Comparison of ENCODE assay signal across 14 cellular contexts in the genomic region with DNA sequence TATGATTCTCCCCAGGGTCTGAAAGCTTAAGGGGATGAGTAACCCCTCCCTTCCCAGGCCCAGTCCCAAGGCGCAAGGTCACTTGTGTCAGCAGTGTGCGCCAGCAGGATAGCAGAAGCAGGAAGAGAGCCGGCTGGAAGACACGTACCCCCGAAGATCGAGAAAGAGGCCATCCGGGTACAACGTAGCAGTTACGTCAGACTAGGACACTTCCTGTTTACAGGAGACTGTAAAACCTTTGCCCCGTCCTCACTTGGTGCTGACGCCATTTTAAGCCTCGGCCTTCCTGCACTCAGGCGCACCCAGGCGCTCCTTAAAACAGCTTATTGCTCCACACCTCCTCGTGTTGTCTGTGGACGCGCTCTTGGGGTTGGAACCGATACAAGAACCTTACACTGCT. TPM values are rescaled to one million over a fixed set of nuclear protein-coding genes. Genes with fewer than 3 reads are reported as not detected.
DNase-seq lines count a peak whose midpoint lies in the region; ATAC-seq and TF ChIP-seq lines count a peak whose summit lies in the region.
"Had no signal": no experiment of that assay in that cellular context is flagged by ENCODE, and none has a peak within 500 bp of the region (broad histone marks: within the 10 kb centered on the region; RNA-seq: fewer than 3 reads in every experiment).

No MANE protein-coding gene starts in this region.

- intact Hi-C loops in mammary epithelial cell (cut with micrococcal nuclease) = no loop called here
- intact Hi-C loops in MCF 10A (cut with micrococcal nuclease) = no loop called here

- H4K20me1 ChIP-seq in mammary epithelial cell (ENCODE audit: insufficient read depth, low read length) = no peaks in the 10 kb centered on the region

- no peak overlapping the region for H2AK5ac ChIP-seq in neuronal stem cell (ENCODE audit: low read depth, low read length)

- dilution Hi-C loops in mammary epithelial cell (cut with HindIII; ENCODE audit: low sequenced_read_pairs) = no loop called here

- whole genome bisulfite sequencing in mammary epithelial cell (ENCODE audit: low coverage, missing lambda C conversion rate) = 97% methylated on average over 17 of the region's 18 CpGs
- WGBS in neuronal stem cell (ENCODE audit: extremely low coverage in 2 of 2, insufficient read length in 2 of 2, insufficient replicate concordance in 1 of 2), 2 donors = no CpG with 5 or more reads among the region's 18 CpGs

- H3K4me3 Mint-ChIP-seq in MCF 10A (ENCODE audit: unreplicated experiment) = no peak overlapping the region
- H3K4me3 Mint-ChIP-seq: CD4-positive, alpha-beta T cell had no signal

- H3K4me1 Mint-ChIP-seq in MCF 10A (ENCODE audit: insufficient read depth, unreplicated experiment) = peaks cover 7% of the 10 kb centered on the region

- H3K4me1 ChIP-seq in mammary epithelial cell (ENCODE audit: insufficient read depth, low read length) (peaks cover 50% of the 10 kb centered on the region), neuronal stem cell (ENCODE audit: control insufficient read depth in 2 of 2, insufficient read depth in 1 of 2, low read depth in 1 of 2, low read length in 2 of 2) (peaks cover 2 to 7% of the 10 kb centered on the region in 2 donors)
- H3K4me1 ChIP-seq: A549 had no signal

- no peaks in the 10 kb centered on the region for H3K79me2 ChIP-seq in mammary epithelial cell (ENCODE audit: insufficient read depth, low read length)

- CTCF ChIA-PET in mammary epithelial cell (lab: Charles Lee; ENCODE audit: low non-redundant PET) (no interaction called here), MCF 10A (lab: Yijun Ruan, JAX) (no interaction called here), GM10248 (lab: Yijun Ruan, JAX) (interaction anchor here (1.1 kb wide), 1 partner anchor 33 kb away, joined by 3 read pairs; no protein-coding TSS in a partner anchor)

- H3K79me1 ChIP-seq in neuronal stem cell (ENCODE audit: low read depth, low read length) = no peaks in the 10 kb centered on the region

- H2BK12ac ChIP-seq in neuronal stem cell (ENCODE audit: low read length) = no peak overlapping the region

- no peak overlapping the region for H4K91ac ChIP-seq in neuronal stem cell (ENCODE audit: low read depth, low read length, poor library complexity)

- no peak overlapping the region for H2AFZ ChIP-seq in mammary epithelial cell (ENCODE audit: low read depth, low read length)
- peak overlapping the region; percentile 5 for H2AFZ ChIP-seq in neuronal stem cell (ENCODE audit: low read length)

- H3K4ac ChIP-seq in neuronal stem cell (ENCODE audit: low read length) = no peak overlapping the region

- no peak overlapping the region for H3K27ac Mint-ChIP-seq in MCF 10A (ENCODE audit: low read depth, unreplicated experiment)
- H3K27ac Mint-ChIP-seq: CD4-positive, alpha-beta T cell had no signal

- H3K27me3 Mint-ChIP-seq in MCF 10A (ENCODE audit: insufficient read depth, unreplicated experiment) = no peaks in the 10 kb centered on the region
- H3K27me3 Mint-ChIP-seq: CD4-positive, alpha-beta T cell had no signal

- no peaks in the 10 kb centered on the region for H3K9me3 ChIP-seq in mammary epithelial cell (replicated peaks; ENCODE audit: insufficient read depth, low read length)
- H3K9me3 ChIP-seq in neuronal stem cell (replicated peaks in 1 of 2; ENCODE audit: control insufficient read depth in 2 of 2, insufficient read depth in 1 of 2, low read depth in 1 of 2, low read length in 2 of 2) = peaks cover 0 to 3% of the 10 kb centered on the region in 2 donors
- H3K9me3 ChIP-seq: A549 had no signal

- H3K14ac ChIP-seq in neuronal stem cell (ENCODE audit: low read length) = no peak overlapping the region

- no peak overlapping the region for H2BK15ac ChIP-seq in neuronal stem cell (ENCODE audit: low read length)

- H3K27me3 ChIP-seq in mammary epithelial cell (ENCODE audit: insufficient read depth, low read length) (no peaks in the 10 kb centered on the region), neuronal stem cell (ENCODE audit: control insufficient read depth in 3 of 3, insufficient read depth in 3 of 3, low read depth in 1 of 3, low read length in 3 of 3) (no peaks in the 10 kb centered on the region)

- H3K27ac ChIP-seq in mammary epithelial cell (ENCODE audit: insufficient read depth, low read depth, low read length) (peak overlapping the region; percentile 59), neuronal stem cell (replicated peaks; ENCODE audit: low read length) (no peak overlapping the region)
- H3K27ac ChIP-seq: 22Rv1, A549, C4-2B had no signal

- peaks cover 11% of the 10 kb centered on the region for H3K9me3 Mint-ChIP-seq in MCF 10A (ENCODE audit: unreplicated experiment)
- H3K9me3 Mint-ChIP-seq: CD4-positive, alpha-beta T cell had no signal

- DNase-seq in mammary epithelial cell (no peak), MCF 10A (ENCODE audit: unreplicated experiment) (no peak), neuronal stem cell (ENCODE audit: low spot score) (no peak), GM10248 (ENCODE audit: extremely low spot score) (no peak)
- DNase-seq: AML-193; Caco-2; CD4-positive, alpha-beta T cell; HCEC 1CT had no signal

- no peak overlapping the region for H3K4me2 ChIP-seq in mammary epithelial cell (ENCODE audit: insufficient read depth, low read depth, low read length)
- no peak overlapping the region for H3K4me2 ChIP-seq in neuronal stem cell (ENCODE audit: insufficient read depth, low read length, poor library complexity, severe bottlenecking)
- H3K4me2 ChIP-seq: A549 had no signal

- no peak overlapping the region for H2BK5ac ChIP-seq in neuronal stem cell (ENCODE audit: low read length)

- no peaks in the 10 kb centered on the region for H3K36me3 Mint-ChIP-seq in MCF 10A (ENCODE audit: insufficient read depth, unreplicated experiment)

- H4K8ac ChIP-seq in neuronal stem cell (ENCODE audit: low read depth, low read length) = no peak overlapping the region

- no peaks in the 10 kb centered on the region for H3K36me3 ChIP-seq in mammary epithelial cell (ENCODE audit: insufficient read depth, low read length)
- H3K36me3 ChIP-seq in neuronal stem cell (replicated peaks in 1 of 2; ENCODE audit: control insufficient read depth in 2 of 2, insufficient read depth in 2 of 2, low read length in 2 of 2) = no peaks in the 10 kb centered on the region

- H3K18ac ChIP-seq in neuronal stem cell (ENCODE audit: low read length) = no peak overlapping the region

- H3K4me3 ChIP-seq in mammary epithelial cell (replicated peaks in 1 of 3; ENCODE audit: insufficient read depth in 1 of 3, low read depth in 2 of 3, low read length in 3 of 3) = no peak overlapping the region
- H3K4me3 ChIP-seq in neuronal stem cell (ENCODE audit: low read length in 2 of 2) = no peak overlapping the region
- H3K4me3 ChIP-seq: A549 had no signal

- TF ChIP-seq CTCF in mammary epithelial cell (conservative IDR thresholded peaks at IDR 0.05 in 1 of 2, IDR thresholded peaks at IDR 0.05 in 1 of 2; ENCODE audit: extremely low read depth in 1 of 2, insufficient read depth in 1 of 2, low read depth in 1 of 2, low read length in 2 of 2) = no peak
- TF ChIP-seq CTCF in MCF 10A (IDR thresholded peaks at IDR 0.05; ENCODE audit: unreplicated experiment) = no peak
- TF ChIP-seq CTCF in GM10248 (IDR thresholded peaks at IDR 0.05; ENCODE audit: control extremely low read depth, extremely low read depth, low read depth, missing control alignments) = no peak

- no peak overlapping the region for H2BK120ac ChIP-seq in neuronal stem cell (ENCODE audit: low read depth, low read length)

- H3K9ac ChIP-seq in mammary epithelial cell (ENCODE audit: insufficient read depth, low read length) (no peak overlapping the region), neuronal stem cell (ENCODE audit: low read depth, low read length, poor library complexity) (no peak overlapping the region)

- ATAC-seq in GM19351 (IDR thresholded peaks at IDR 0.05; ENCODE audit: unreplicated experiment) = no peak
- ATAC-seq: A549 had no signal

- in situ Hi-C loops in mammary epithelial cell (cut with MboI; ENCODE audit: low sequenced_read_pairs in 2 of 2) = no loop called here

- no TSS peak for BruUV-seq in mammary epithelial cell (replicated peaks; lab: Mats Ljungman, UMichigan)
- BruUV-seq in MCF 10A (replicated peaks; lab: Mats Ljungman, UMichigan) = no TSS peak

- H3K23ac ChIP-seq in neuronal stem cell (ENCODE audit: low read depth, low read length, poor library complexity) = no peak overlapping the region

- POLR2A ChIA-PET in MCF 10A (lab: Yijun Ruan, JAX) = no interaction called here
- POLR2A ChIA-PET in GM10248 (lab: Yijun Ruan, JAX) = no interaction called here

RNA-seq across cellular contexts. Expression of a gene that starts 6.5 kb away (rescaled TPM):
- total RNA-seq in mammary epithelial cell (not detected), MCF 10A (2022) (not detected in 2 replicates)
- not detected for polyA plus RNA-seq in mammary epithelial cell
- not detected for polyA minus RNA-seq in mammary epithelial cell
- not detected for polyA plus RNA-seq in neuronal stem cell (2013, experiment 1 of 2)
- not detected for polyA plus RNA-seq in neuronal stem cell (2013, experiment 2 of 2)
- total RNA-seq: Caco-2; CD4-positive, alpha-beta T cell; HT-29 had no signal
- polyA plus RNA-seq: A549, BJ had no signal

RNA-seq across cellular contexts. Expression of a gene that starts 9.8 kb away (rescaled TPM):
- total RNA-seq in mammary epithelial cell (under 1 TPM in 1 of 2 donors, not detected in 1; 0.52 TPM), MCF 10A (2022) (not detected in 2 replicates)
- polyA plus RNA-seq in mammary epithelial cell = 0.23 TPM
- not detected for polyA minus RNA-seq in mammary epithelial cell
- polyA plus RNA-seq in neuronal stem cell (2013, experiment 1 of 2) = not detected
- not detected for polyA plus RNA-seq in neuronal stem cell (2013, experiment 2 of 2)
- total RNA-seq: Caco-2; CD4-positive, alpha-beta T cell; HT-29 had no signal
- polyA plus RNA-seq: A549, BJ had no signal

RNA-seq across cellular contexts. Expression of a gene that starts 15.1 kb away (rescaled TPM):
- total RNA-seq in mammary epithelial cell (not detected), MCF 10A (2022) (not detected in 2 replicates)
- not detected for polyA plus RNA-seq in mammary epithelial cell
- not detected for polyA minus RNA-seq in mammary epithelial cell
- polyA plus RNA-seq in neuronal stem cell (2013, experiment 1 of 2) = 0.99 TPM
- polyA plus RNA-seq in neuronal stem cell (2013, experiment 2 of 2) = 1.1 TPM
- total RNA-seq: Caco-2; CD4-positive, alpha-beta T cell; HT-29 had no signal
- polyA plus RNA-seq: A549, BJ had no signal

RNA-seq across cellular contexts. Expression of a gene that starts 23.9 kb away (rescaled TPM):
- total RNA-seq in mammary epithelial cell = not detected
- polyA plus RNA-seq in mammary epithelial cell = not detected
- polyA minus RNA-seq in mammary epithelial cell = not detected
- not detected in 2 replicates for total RNA-seq in MCF 10A (2022)
- polyA plus RNA-seq in neuronal stem cell (2013, experiment 1 of 2) = not detected
- polyA plus RNA-seq in neuronal stem cell (2013, experiment 2 of 2) = not detected
- total RNA-seq: Caco-2; CD4-positive, alpha-beta T cell; HT-29 had no signal
- polyA plus RNA-seq: A549, BJ had no signal

RNA-seq across cellular contexts. Expression of a gene that starts 50.4 kb away (rescaled TPM):
- total RNA-seq in mammary epithelial cell (not detected), MCF 10A (2022) (not detected in 2 replicates)
- not detected for polyA plus RNA-seq in mammary epithelial cell
- polyA minus RNA-seq in mammary epithelial cell = not detected
- 1.6 TPM for polyA plus RNA-seq in neuronal stem cell (2013, experiment 1 of 2)
- polyA plus RNA-seq in neuronal stem cell (2013, experiment 2 of 2) = 1.2 TPM
- total RNA-seq: Caco-2; CD4-positive, alpha-beta T cell; HT-29 had no signal
- polyA plus RNA-seq: A549, BJ had no signal
